ENCODE assay signal across 21 cellular contexts in genomic region chr10:44237364-44238034, GRCh38.
DNase-seq lines count a peak whose midpoint lies in the region; ATAC-seq, FAIRE-seq and TF ChIP-seq lines count a peak whose summit lies in the region.
"Had no signal": no experiment of that assay in that cellular context is flagged by ENCODE, and none has a peak within 500 bp of the region (broad histone marks: within the 10 kb centered on the region; RNA-seq: fewer than 3 reads in every experiment).

No MANE protein-coding gene starts in this region.

- H3K9me3 ChIP-seq in K562 (replicated peaks; ENCODE audit: control insufficient read depth, insufficient read depth, low read depth, low read length) (no peaks in the 10 kb centered on the region), hepatocyte (ENCODE audit: low read depth) (no peaks in the 10 kb centered on the region), pancreas (no peaks in the 10 kb centered on the region)
- H3K9me3 ChIP-seq: BE2C had no signal

- H3K4me3 ChIP-seq in K562, result no peak overlapping the region
- no peak overlapping the region for H3K4me3 ChIP-seq in hepatocyte
- H3K4me3 ChIP-seq in pancreas, result no peak overlapping the region
- H3K4me3 ChIP-seq: BLaER1 treated with 17β-estradiol and CSF1 and Interleukin-3, amounts not matched to agents 10 nM and 100 nM; GM12878; GM23248 had no signal

- no peaks in the 10 kb centered on the region for H3K9me1 ChIP-seq in K562 (ENCODE audit: control insufficient read depth, insufficient read depth, low read length)

- H3K9ac ChIP-seq in K562 (ENCODE audit: insufficient read depth in 1 of 2, low read depth in 2 of 2, low read length in 2 of 2), result no peak overlapping the region
- H3K9ac ChIP-seq: BLaER1 treated with 17β-estradiol and CSF1 and Interleukin-3, amounts not matched to agents 10 nM and 100 nM; GM23248 had no signal

- no TSS peak for BruUV-seq in K562 (replicated peaks; lab: Mats Ljungman, UMichigan)

- H3K27ac ChIP-seq in K562 (ENCODE audit: extremely low read depth, low read depth, low read length) (no peak overlapping the region), hepatocyte (peak overlapping the region; percentile 61), pancreas (peak overlapping the region in 3 of 4 donors; percentile 1 to 15 (median 13))
- H3K27ac ChIP-seq: BLaER1 treated with 17β-estradiol and CSF1 and Interleukin-3, amounts not matched to agents 10 nM and 100 nM; GM23248 had no signal

- in situ Hi-C loops in K562 (cut with MboI), result no loop called here

- TF ChIP-seq EP300 in K562 (IDR thresholded peaks at IDR 0.05; ENCODE audit: low read length), result no peak

- no peaks in the 10 kb centered on the region for H3K27me3 ChIP-seq in K562 (ENCODE audit: control insufficient read depth in 2 of 2, insufficient read depth in 2 of 2, low read length in 2 of 2)
- H3K27me3 ChIP-seq in hepatocyte, result no peaks in the 10 kb centered on the region
- no peaks in the 10 kb centered on the region for H3K27me3 ChIP-seq in pancreas
- H3K27me3 ChIP-seq: BE2C; BLaER1 treated with 17β-estradiol and CSF1 and Interleukin-3, amounts not matched to agents 10 nM and 100 nM had no signal

- no peak overlapping the region for H2AFZ ChIP-seq in K562 (ENCODE audit: low read depth, low read length)
- no peak overlapping the region for H2AFZ ChIP-seq in hepatocyte
- H2AFZ ChIP-seq: GM23248 had no signal

- ATAC-seq in K562, result peak; percentile 68
- no peak for ATAC-seq in pancreas
- no peak for ATAC-seq in HG03175 (IDR thresholded peaks at IDR 0.05; ENCODE audit: unreplicated experiment)
- ATAC-seq: GM12878, HCT116 had no signal

- H3K36me3 ChIP-seq in K562 (ENCODE audit: control insufficient read depth, insufficient read depth, low read length), result no peaks in the 10 kb centered on the region
- H3K36me3 ChIP-seq in hepatocyte (replicated peaks; ENCODE audit: insufficient read depth, low read depth), result no peaks in the 10 kb centered on the region
- H3K36me3 ChIP-seq in pancreas, result no peaks in the 10 kb centered on the region
- H3K36me3 ChIP-seq: BE2C; BLaER1 treated with 17β-estradiol and CSF1 and Interleukin-3, amounts not matched to agents 10 nM and 100 nM had no signal

- H3K9me2 ChIP-seq in hepatocyte (replicated peaks; ENCODE audit: insufficient read depth), result no peaks in the 10 kb centered on the region

- FAIRE-seq in K562 (lab: Jason Lieb, UNC), result peak; percentile 69
- no peak for FAIRE-seq in pancreas (lab: Jason Lieb, UNC)
- FAIRE-seq: D721Med, GM12878, GM19239, H1 had no signal

- intact Hi-C loops in K562 (cut with micrococcal nuclease) (no loop called here), pancreas (cut with DNase I) (no loop called here)

- peak overlapping the region; percentile 9; the same call in 1 of the 2 replicates for H3K4me2 ChIP-seq in K562 (ENCODE audit: insufficient read depth, low read length)
- no peak overlapping the region for H3K4me2 ChIP-seq in hepatocyte
- H3K4me2 ChIP-seq: BLaER1 treated with 17β-estradiol and CSF1 and Interleukin-3, amounts not matched to agents 10 nM and 100 nM had no signal

- no peaks in the 10 kb centered on the region for H4K20me1 ChIP-seq in K562 (replicated peaks; ENCODE audit: control insufficient read depth, insufficient read depth, low read length)
- no peaks in the 10 kb centered on the region for H4K20me1 ChIP-seq in hepatocyte (ENCODE audit: insufficient read depth, poor library complexity, severe bottlenecking)
- H4K20me1 ChIP-seq: BLaER1 treated with 17β-estradiol and CSF1 and Interleukin-3, amounts not matched to agents 10 nM and 100 nM had no signal

- TF ChIP-seq CTCF in K562 (IDR thresholded peaks at IDR 0.05 in 2 of 3, conservative IDR thresholded peaks at IDR 0.05 in 1 of 3; ENCODE audit: insufficient read depth in 2 of 3, low read depth in 1 of 3, low read length in 3 of 3) (no peak), hepatocyte (IDR thresholded peaks at IDR 0.05; ENCODE audit: poor library complexity) (no peak), pancreas (IDR thresholded peaks at IDR 0.05) (no peak)

- peaks cover 14 to 18% of the 10 kb centered on the region in 2 experiments for H3K4me1 ChIP-seq in K562 (replicated peaks in 1 of 2; ENCODE audit: control insufficient read depth in 2 of 2, insufficient read depth in 2 of 2, low read length in 2 of 2)
- peaks cover 13% of the 10 kb centered on the region for H3K4me1 ChIP-seq in hepatocyte (ENCODE audit: insufficient read depth)
- peaks cover 0 to 15% (median 5%) of the 10 kb centered on the region in 3 donors for H3K4me1 ChIP-seq in pancreas
- H3K4me1 ChIP-seq: BE2C had no signal

- H3K79me2 ChIP-seq in K562 (ENCODE audit: control insufficient read depth, insufficient read depth, low read length) (no peaks in the 10 kb centered on the region), hepatocyte (no peaks in the 10 kb centered on the region)

- peak; percentile 45 to 67 (median 62) for DNase-seq in K562 (ENCODE audit: extremely low read depth in 1 of 4, low spot score in 3 of 4)
- no peak for DNase-seq in hepatocyte (ENCODE audit: low spot score)
- no peak for DNase-seq in pancreas
- no peak for DNase-seq in NCI-H1105 treated with DMSO at 0.1 percent for 48 hours (lab: John Stamatoyannopoulos, UW)
- no peak for DNase-seq in Ammon's horn (ENCODE audit: low spot score)
- DNase-seq: BE2C; CD4-positive, alpha-beta T cell; CD8-positive, alpha-beta memory T cell; DMS 273 treated with DMSO at 0.1 percent for 48 hours; DMS79; EL; GDM1; GM23248; H9 had no signal

- no peak for TF ChIP-seq POLR2A in K562 (conservative IDR thresholded peaks at IDR 0.05)

- POLR2A ChIA-PET in K562 (lab: Yijun Ruan, JAX), result no interaction called here

- CTCF ChIA-PET in K562 (lab: Yijun Ruan, JAX; ENCODE audit: low intra/inter-chr PET ratio), result no interaction called here

- no peak for TF ChIP-seq RAD21 in K562 (CRISPR knock-in tag; conservative IDR thresholded peaks at IDR 0.05 in 1 of 2, IDR thresholded peaks at IDR 0.05 in 1 of 2)

- 20% methylated on average over 1 of the region's 1 CpG for WGBS in K562 (ENCODE audit: insufficient coverage, low coverage, missing lambda C conversion rate)
- 100% methylated on average over 1 of the region's 1 CpG for WGBS in hepatocyte (ENCODE audit: low lambda C conversion rate, missing lambda C conversion rate)
- 95 to 96% methylated on average over 1 of the region's 1 CpG for WGBS in pancreas, 2 donors

TF ChIP-seq in K562, 482 proteins besides CTCF, POLR2A, EP300 and RAD21 (continues in another document):
- TF ChIP-seq STAT6 (CRISPR knock-in tag; IDR thresholded peaks at IDR 0.05) (no peak), ZBTB26 (CRISPR knock-in tag; IDR thresholded peaks at IDR 0.05) (no peak), ZNF512 (tag; IDR thresholded peaks at IDR 0.05) (peak; percentile 76), TBP (optimal IDR thresholded peaks at IDR 0.05; ENCODE audit: low read depth, low read length) (no peak)

Comparison
In these comparisons a context has a peak if more than half of its experiments do, and no peak if none do; other contexts are left out.
1. DNase-seq: peak in K562 (4 of 4); none in hepatocyte (single experiment), pancreas (0 of 6), NCI-H1105 treated with DMSO at 0.1 percent for 48 hours (single experiment) and Ammon's horn (single experiment).